In the genomic region with DNA sequence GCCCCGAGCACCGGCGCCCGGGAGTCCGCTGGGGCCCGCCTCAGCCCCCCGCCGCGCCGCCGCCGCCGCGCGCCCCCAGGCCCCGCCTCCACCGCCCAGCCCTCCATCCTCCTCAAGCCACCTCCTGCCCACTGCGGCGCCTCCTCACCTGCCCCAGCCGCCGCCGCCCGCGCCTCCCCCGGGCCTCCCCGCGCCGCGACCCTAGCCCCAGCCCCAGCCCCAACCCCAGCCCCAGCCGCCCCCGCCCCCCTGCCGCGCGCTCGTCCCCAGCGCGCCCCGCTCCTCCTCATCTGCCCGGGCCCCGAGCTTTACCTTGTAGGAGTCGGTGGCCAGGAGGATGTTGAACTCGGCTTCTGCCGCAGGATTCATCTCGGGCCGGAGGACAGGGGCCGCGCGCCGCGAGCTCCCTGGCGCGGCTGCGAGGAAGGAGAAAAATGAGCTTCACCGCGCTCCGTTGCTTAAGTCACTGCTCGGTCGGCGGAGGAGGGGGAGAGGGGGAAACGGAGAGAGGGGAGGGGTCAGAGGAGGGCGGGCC, we compare ENCODE assay signal across 8 cellular contexts. TPM values are rescaled to one million over a fixed set of nuclear protein-coding genes. Genes with fewer than 3 reads are reported as not detected.
A peak's percentile ranks its signal among the peaks of the same experiment; 100 is the strongest.
DNase-seq lines count a peak whose midpoint lies in the region; ATAC-seq and TF ChIP-seq lines count a peak whose summit lies in the region.

TSS of gene NAMPT (minus strand) at position 468 of the 535 bp plus-strand sequence. CDS start at position 369, 99 bp downstream.

- DNase-seq in ELR (ENCODE audit: low read depth) (peak; percentile 51), MG63 (peak; percentile 33), esophagus muscularis mucosa (ENCODE audit: extremely low spot score) (no peak), ureter (ENCODE audit: low spot score) (peak; percentile 63), NAMALWA (ENCODE audit: low spot score) (no peak)
- DNase-seq in activated CD8-positive, alpha-beta T cell treated with anti-CD3 and anti-CD28 coated beads for 36 hours: no peak

- POLR2A ChIA-PET in activated CD8-positive, alpha-beta T cell treated with anti-CD3 and anti-CD28 coated beads for 36 hours (lab: Charles Lee): interaction anchor here (0.6 to 5.0 kb wide), 33 partner anchors 9 to 884 kb away, joined by 3 to 111 read pairs (median 4); partner anchors contain the start of genes CCDC71L and HBP1

- H3K4me3 Mint-ChIP-seq in activated CD8-positive, alpha-beta T cell treated with anti-CD3 and anti-CD28 coated beads for 36 hours: peak within 1 kb of the TSS; percentile 88
- H3K4me3 Mint-ChIP-seq in nephron: peak within 1 kb of the TSS; percentile 95 to 99 (median 96)

- H3K4me3 ChIP-seq in MG63 (peak within 1 kb of the TSS; percentile 68), esophagus muscularis mucosa (peak within 1 kb of the TSS; percentile 78 to 87 (median 84))

- peak; percentile 17 for ATAC-seq in GM21576 (IDR thresholded peaks at IDR 0.05; ENCODE audit: unreplicated experiment)
- peak; percentile 10 for ATAC-seq in activated CD8-positive, alpha-beta T cell treated with anti-CD3 and anti-CD28 coated beads for 36 hours

- TF ChIP-seq EP300 in esophagus muscularis mucosa (IDR thresholded peaks at IDR 0.05): no peak

- H3K36me3 ChIP-seq in MG63 (no peaks in the 10 kb centered on the region), esophagus muscularis mucosa (no peaks in the 10 kb centered on the region)

- no peak for TF ChIP-seq CTCF in activated CD8-positive, alpha-beta T cell treated with anti-CD3 and anti-CD28 coated beads for 36 hours (IDR thresholded peaks at IDR 0.05)
- TF ChIP-seq CTCF in esophagus muscularis mucosa (IDR thresholded peaks at IDR 0.05) (no peak), nephron (IDR thresholded peaks at IDR 0.05; ENCODE audit: unreplicated experiment in 3 of 3) (no peak)

- TF ChIP-seq POLR2A in esophagus muscularis mucosa (IDR thresholded peaks at IDR 0.05; ENCODE audit: low read depth): peak; percentile 93

- intact Hi-C loops in activated CD8-positive, alpha-beta T cell treated with anti-CD3 and anti-CD28 coated beads for 36 hours (cut with micrococcal nuclease): loop anchor here (5.0 kb wide), 2 partner anchors 143 to 198 kb away; no protein-coding TSS in a partner anchor
- intact Hi-C loops in esophagus muscularis mucosa (cut with DNase I): loop anchor here (5.0 kb wide), 2 partner anchors 178 to 378 kb away; partner anchors contain the start of gene CCDC71L

- H3K9me3 ChIP-seq in MG63 (no peaks in the 10 kb centered on the region), esophagus muscularis mucosa (no peaks in the 10 kb centered on the region)

- CTCF ChIA-PET in activated CD8-positive, alpha-beta T cell treated with anti-CD3 and anti-CD28 coated beads for 36 hours (lab: Charles Lee): interaction anchor here (0.6 to 2.3 kb wide), 7 partner anchors 15 to 178 kb away, joined by 3 to 11 read pairs (median 3); no protein-coding TSS in a partner anchor

- peaks cover 2% of the 10 kb centered on the region for H3K9me3 Mint-ChIP-seq in activated CD8-positive, alpha-beta T cell treated with anti-CD3 and anti-CD28 coated beads for 36 hours
- no peaks in the 10 kb centered on the region for H3K9me3 Mint-ChIP-seq in nephron

- H3K27me3 ChIP-seq in MG63 (no peaks in the 10 kb centered on the region), esophagus muscularis mucosa (no peaks in the 10 kb centered on the region)

- peak within 1 kb of the TSS; percentile 95 to 99 (median 99) for H3K27ac ChIP-seq in esophagus muscularis mucosa (replicated peaks in 1 of 4)

- H3K4me1 ChIP-seq in esophagus muscularis mucosa: peaks cover 4 to 49% (median 39%) of the 10 kb centered on the region in 4 donors

- H3K27me3 Mint-ChIP-seq in activated CD8-positive, alpha-beta T cell treated with anti-CD3 and anti-CD28 coated beads for 36 hours: no peaks in the 10 kb centered on the region
- no peaks in the 10 kb centered on the region for H3K27me3 Mint-ChIP-seq in nephron (ENCODE audit: low read depth)

- peaks cover 37% of the 10 kb centered on the region for H3K4me1 Mint-ChIP-seq in activated CD8-positive, alpha-beta T cell treated with anti-CD3 and anti-CD28 coated beads for 36 hours (ENCODE audit: low read depth)
- peaks cover 8% of the 10 kb centered on the region for H3K4me1 Mint-ChIP-seq in nephron

- H3K27ac Mint-ChIP-seq in activated CD8-positive, alpha-beta T cell treated with anti-CD3 and anti-CD28 coated beads for 36 hours: peak within 1 kb of the TSS; percentile 99
- H3K27ac Mint-ChIP-seq in nephron: peak within 1 kb of the TSS; percentile 86 to 96 (median 96)

- H3K36me3 Mint-ChIP-seq in activated CD8-positive, alpha-beta T cell treated with anti-CD3 and anti-CD28 coated beads for 36 hours (ENCODE audit: low read depth): peaks cover 51% of the 10 kb centered on the region
- H3K36me3 Mint-ChIP-seq in nephron (ENCODE audit: low read depth): no peaks in the 10 kb centered on the region

- WGBS in esophagus muscularis mucosa: 0% methylated on average over 13 of the region's 61 CpGs

RNA-seq across cellular contexts. Expression of gene NAMPT, which starts in this region (rescaled TPM):
- total RNA-seq in MG63 (2014; rRNA removed; shearing (Covaris generic); ENCODE audit: low replicate concordance): 39.7 and 83.9 TPM in 2 replicates
- total RNA-seq in activated CD8-positive, alpha-beta T cell treated with anti-CD3 and anti-CD28 coated beads for 36 hours: 100 to 1,000 TPM; 790 to 812 TPM
- total RNA-seq in esophagus muscularis mucosa (1,000 to 10,000 TPM in 1 of 4 donors, 10 to 100 TPM in 3; 51.2 to 1,009 (median 95.4) TPM), ureter (190 TPM)

Comparison
In these comparisons a context has a peak if more than half of its experiments do, and no peak if none do; other contexts are left out.
1. DNase-seq: peak in ELR (single experiment), MG63 (single experiment) and ureter (single experiment); none in activated CD8-positive, alpha-beta T cell treated with anti-CD3 and anti-CD28 coated beads for 36 hours (single experiment), esophagus muscularis mucosa (single experiment) and NAMALWA (single experiment).